In the genomic region with DNA sequence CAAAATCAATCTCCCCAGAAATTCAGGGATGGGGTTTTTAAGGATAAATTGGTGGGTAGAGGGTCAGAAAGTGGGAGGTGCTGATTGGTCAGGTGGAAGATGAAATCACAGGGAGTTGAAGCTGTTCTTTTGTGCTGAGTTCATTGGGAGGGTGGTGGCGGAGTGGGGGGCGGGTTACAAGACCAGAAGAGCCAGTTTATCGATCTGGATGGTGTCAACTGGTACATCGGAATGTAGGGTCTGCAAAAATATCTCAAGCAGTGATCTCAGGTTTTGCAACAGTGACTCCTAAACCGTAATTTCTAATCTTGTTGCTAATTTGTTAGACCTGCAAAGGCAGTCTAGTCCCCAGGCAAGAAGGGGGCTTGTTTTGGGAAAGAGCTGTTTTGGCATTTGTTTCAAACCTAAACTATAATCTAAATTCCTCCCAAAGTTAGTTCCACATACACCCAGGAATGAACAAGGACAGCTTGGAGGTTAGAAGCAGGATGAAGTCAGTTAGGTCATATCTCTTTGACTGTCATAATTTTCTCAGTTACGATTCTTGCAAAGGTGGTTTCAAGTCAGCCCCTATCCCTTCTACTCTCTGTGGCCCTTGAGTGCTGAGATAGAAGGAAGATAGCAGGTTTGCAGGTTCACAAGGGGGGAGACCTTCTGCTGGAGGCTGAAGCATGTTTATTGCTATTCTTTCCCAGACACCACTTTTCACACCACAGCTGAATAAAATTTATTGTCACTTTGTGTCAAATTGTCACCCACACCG, we compare ENCODE assay signal across 20 cellular contexts. TPM values are rescaled to one million over a fixed set of nuclear protein-coding genes. Genes with fewer than 3 reads are reported as not detected.
"Had no signal": no experiment of that assay in that cellular context is flagged by ENCODE, and none has a peak within 500 bp of the region (broad histone marks: within the 10 kb centered on the region; RNA-seq: fewer than 3 reads in every experiment).

No MANE protein-coding gene starts in this region.

- H3K27ac ChIP-seq: cardiac muscle cell, esophagus squamous epithelium, gastroesophageal sphincter, heart left ventricle, prostate gland, testis, upper lobe of left lung, WERI-Rb-1 had no signal

- H3K9me3 Mint-ChIP-seq: activated T-helper 17 cell treated with anti-CD3 and anti-CD28 coated beads, Interleukin-2, amount 50 U/mL, for 72 hours; stimulated activated naive B cell treated with anti-CD40 and anti-IgM and Interleukin-4, amounts not matched to agents 10 μg/mL and 1 μg/mL and 100 μg/mL, for 72 hours had no signal

- H3K36me3 ChIP-seq: cardiac muscle cell, esophagus squamous epithelium, gastroesophageal sphincter, heart left ventricle, prostate gland, upper lobe of left lung, WERI-Rb-1 had no signal

- H3K4me3 ChIP-seq: cardiac muscle cell, esophagus squamous epithelium, gastroesophageal sphincter, heart left ventricle, prostate gland, upper lobe of left lung had no signal

- H3K9me3 ChIP-seq: esophagus squamous epithelium, prostate gland, testis had no signal

- H3K4me1 ChIP-seq: prostate gland, testis had no signal

- H3K4me1 Mint-ChIP-seq: activated T-helper 17 cell treated with anti-CD3 and anti-CD28 coated beads, Interleukin-2, amount 50 U/mL, for 72 hours had no signal

- H3K4me3 Mint-ChIP-seq: activated T-helper 17 cell treated with anti-CD3 and anti-CD28 coated beads, Interleukin-2, amount 50 U/mL, for 72 hours; stimulated activated naive B cell treated with anti-CD40 and anti-IgM and Interleukin-4, amounts not matched to agents 10 μg/mL and 1 μg/mL and 100 μg/mL, for 72 hours had no signal

- DNase-seq: activated CD4-positive, CD25-positive, alpha-beta regulatory T cell treated with anti-CD3 and anti-CD28 coated beads, Interleukin-2, amount 50 U/mL, for 72 hours; activated naive CD4-positive, alpha-beta T cell; activated T-cell treated with anti-CD3 and anti-CD28 coated beads, Interleukin-2, amount 50 U/mL, for 1 hour; cortex of kidney; endodermal cell; esophagus squamous epithelium; heart left ventricle; islet precursor cell; left cardiac atrium; stimulated activated CD4-positive, alpha-beta T cell treated with anti-CD3 and anti-CD28 coated beads, Interleukin-2, amount 100 ng/mL, for 48 hours; stimulated activated CD8-positive, alpha-beta memory T cell treated with anti-CD3 and anti-CD28 coated beads, Interleukin-4, amount 100 ng/mL, for 48 hours; stimulated activated naive B cell treated with anti-CD40 and anti-IgM and Interleukin-4, amounts not matched to agents 10 μg/mL and 1 μg/mL and 100 μg/mL, for 72 hours; testis; upper lobe of left lung; WERI-Rb-1 had no signal

- H3K27ac Mint-ChIP-seq: activated T-helper 17 cell treated with anti-CD3 and anti-CD28 coated beads, Interleukin-2, amount 50 U/mL, for 72 hours; endodermal cell; stimulated activated naive B cell treated with anti-CD40 and anti-IgM and Interleukin-4, amounts not matched to agents 10 μg/mL and 1 μg/mL and 100 μg/mL, for 72 hours had no signal

- H3K36me3 Mint-ChIP-seq: stimulated activated naive B cell treated with anti-CD40 and anti-IgM and Interleukin-4, amounts not matched to agents 10 μg/mL and 1 μg/mL and 100 μg/mL, for 72 hours had no signal

- ATAC-seq: activated T-helper 17 cell treated with anti-CD3 and anti-CD28 coated beads, Interleukin-2, amount 50 U/mL, for 72 hours; gastroesophageal sphincter; heart left ventricle; left cardiac atrium; stimulated activated naive B cell treated with anti-CD40 and anti-IgM and Interleukin-4, amounts not matched to agents 10 μg/mL and 1 μg/mL and 100 μg/mL, for 72 hours had no signal

- H3K27me3 ChIP-seq: cardiac muscle cell, testis had no signal

RNA-seq across cellular contexts. Expression of gene CFAP53, which starts 33.5 kb away (rescaled TPM):
- total RNA-seq: mononuclear cell had no signal
